In genomic region chr4:57195622-57196021, GRCh38 we compare ENCODE assay signal across 27 cellular contexts.
"Had no signal": no experiment of that assay in that cellular context is flagged by ENCODE, and none has a peak within 500 bp of the region (broad histone marks: within the 10 kb centered on the region; RNA-seq: fewer than 3 reads in every experiment).

No MANE protein-coding gene starts in this region.

- H3K4me3 ChIP-seq: heart left ventricle, left lung, lung, neural progenitor cell, right atrium auricular region, skin epidermis, thyroid gland, transverse colon, upper lobe of left lung had no signal

- H3K27me3 ChIP-seq: right atrium auricular region, thyroid gland, transverse colon, upper lobe of left lung had no signal

- H3K9me3 Mint-ChIP-seq: immature natural killer cell; natural killer cell; stimulated activated effector memory CD8-positive, alpha-beta T cell treated with anti-CD3 and anti-CD28 coated beads, Interleukin-12 subunit alpha, Interleukin-12 subunit beta, amount 100 ng/mL, for 72 hours; stimulated activated naive CD8-positive, alpha-beta T cell treated with anti-CD3 and anti-CD28 coated beads, Interleukin-15, amount 100 ng/mL, for 72 hours had no signal

- H3K4me1 ChIP-seq: heart left ventricle, left lung, parathyroid adenoma, right atrium auricular region, upper lobe of left lung had no signal

- H3K27ac ChIP-seq: heart left ventricle, left lung, neural progenitor cell, neutrophil, parathyroid adenoma, right atrium auricular region, skin epidermis, thyroid gland, transverse colon, upper lobe of left lung had no signal

- H3K36me3 Mint-ChIP-seq: immature natural killer cell; natural killer cell; stimulated activated effector memory CD8-positive, alpha-beta T cell treated with anti-CD3 and anti-CD28 coated beads, Interleukin-12 subunit alpha, Interleukin-12 subunit beta, amount 100 ng/mL, for 72 hours had no signal

- H3K4me1 Mint-ChIP-seq: immature natural killer cell; natural killer cell; stimulated activated effector memory CD8-positive, alpha-beta T cell treated with anti-CD3 and anti-CD28 coated beads, Interleukin-12 subunit alpha, Interleukin-12 subunit beta, amount 100 ng/mL, for 72 hours; stimulated activated naive CD8-positive, alpha-beta T cell treated with anti-CD3 and anti-CD28 coated beads, Interleukin-15, amount 100 ng/mL, for 72 hours had no signal

- H3K9me3 ChIP-seq: heart left ventricle, left lung, neutrophil, right atrium auricular region, thyroid gland, transverse colon, upper lobe of left lung had no signal

- H3K4me3 Mint-ChIP-seq: immature natural killer cell; mesothelial cell of epicardium; naive B cell; natural killer cell; nephron progenitor cell; neural progenitor cell; stimulated activated effector memory CD8-positive, alpha-beta T cell treated with anti-CD3 and anti-CD28 coated beads, Interleukin-12 subunit alpha, Interleukin-12 subunit beta, amount 100 ng/mL, for 72 hours; stimulated activated naive CD8-positive, alpha-beta T cell treated with anti-CD3 and anti-CD28 coated beads, Interleukin-15, amount 100 ng/mL, for 72 hours had no signal

- DNase-seq: hypothalamus; immature natural killer cell; kidney; left colon; mesendoderm; naive B cell; natural killer cell; nephron progenitor cell; occipital lobe; stimulated activated CD4-positive, alpha-beta T cell treated with anti-CD3 and anti-CD28 coated beads, Interleukin-4, amount 100 ng/mL, for 24 hours; stimulated activated naive CD4-positive, alpha-beta T cell treated with Interleukin-2 at 50 U/mL for 16 hours; stimulated activated naive CD8-positive, alpha-beta T cell treated with anti-CD3 and anti-CD28 coated beads, Interleukin-15, amount 100 ng/mL, for 72 hours; substantia nigra; thyroid gland; transverse colon had no signal

- H3K27ac Mint-ChIP-seq: immature natural killer cell; mesothelial cell of epicardium; naive B cell; natural killer cell; nephron progenitor cell; stimulated activated effector memory CD8-positive, alpha-beta T cell treated with anti-CD3 and anti-CD28 coated beads, Interleukin-12 subunit alpha, Interleukin-12 subunit beta, amount 100 ng/mL, for 72 hours; stimulated activated naive CD8-positive, alpha-beta T cell treated with anti-CD3 and anti-CD28 coated beads, Interleukin-15, amount 100 ng/mL, for 72 hours had no signal

- H3K36me3 ChIP-seq: heart left ventricle, left lung, neural progenitor cell, neutrophil, right atrium auricular region, thyroid gland, transverse colon, upper lobe of left lung had no signal

- ATAC-seq: heart left ventricle; left colon; left lung; natural killer cell; sciatic nerve; stimulated activated effector memory CD8-positive, alpha-beta T cell treated with anti-CD3 and anti-CD28 coated beads, Interleukin-12 subunit alpha, Interleukin-12 subunit beta, amount 100 ng/mL, for 72 hours; stimulated activated naive CD8-positive, alpha-beta T cell treated with anti-CD3 and anti-CD28 coated beads, Interleukin-15, amount 100 ng/mL, for 72 hours had no signal
